8 cellular contexts compared by ENCODE assay signal in genomic region chr12:12561305-12562015, GRCh38. TPM values are rescaled to one million over a fixed set of nuclear protein-coding genes. Genes with fewer than 3 reads are reported as not detected.
A peak's percentile ranks its signal among the peaks of the same experiment; 100 is the strongest.
DNase-seq lines count a peak whose midpoint lies in the region; ATAC-seq and TF ChIP-seq lines count a peak whose summit lies in the region.

No MANE protein-coding gene starts in this region.

- no peaks in the 10 kb centered on the region for H4K20me1 ChIP-seq in Loucy (ENCODE audit: insufficient read depth, low read length, poor library complexity, severe bottlenecking)

- no peaks in the 10 kb centered on the region for H3K36me3 Mint-ChIP-seq in chondrocyte (ENCODE audit: low read depth)

- peak overlapping the region; percentile 94 for H3K4me2 ChIP-seq in Loucy (ENCODE audit: low read depth, low read length, poor library complexity, severe bottlenecking)

- peaks cover 23% of the 10 kb centered on the region for H3K4me1 Mint-ChIP-seq in chondrocyte (ENCODE audit: low read depth)

- DNase-seq in G401 (ENCODE audit: low spot score) (peak; percentile 78), chondrocyte (ENCODE audit: low spot score) (no peak), kidney epithelial cell (ENCODE audit: low read depth) (no peak)
- peak; percentile 34 for DNase-seq in activated CD4-positive, alpha-beta T cell treated with anti-CD3 and anti-CD28 coated beads for 1 hour
- DNase-seq in stimulated activated CD4-positive, alpha-beta T cell treated with anti-CD3 and anti-CD28 coated beads, Interleukin-12 subunit alpha, Interleukin-12 subunit beta, amount 100 ng/mL, for 4 hours: peak; percentile 34

- H3K36me3 ChIP-seq in Loucy (ENCODE audit: insufficient read depth, low read length) (no peaks in the 10 kb centered on the region), kidney epithelial cell (ENCODE audit: control insufficient read depth, insufficient read depth, low read length) (no peaks in the 10 kb centered on the region)

- peaks cover 9% of the 10 kb centered on the region for H3K4me1 ChIP-seq in Loucy (ENCODE audit: insufficient read depth, low read length, poor library complexity, severe bottlenecking)

- peak overlapping the region; percentile 88 for H3K4me3 Mint-ChIP-seq in chondrocyte (ENCODE audit: unreplicated experiment)

- no peaks in the 10 kb centered on the region for H3K9me3 Mint-ChIP-seq in chondrocyte (ENCODE audit: low read depth)

- H3K4me3 ChIP-seq in Loucy (ENCODE audit: low read length, poor library complexity, severe bottlenecking): peak overlapping the region; percentile 75
- H3K4me3 ChIP-seq in kidney epithelial cell (ENCODE audit: low read depth, low read length): peak overlapping the region; percentile 97

- no peak for ATAC-seq in GM18867 (IDR thresholded peaks at IDR 0.05; ENCODE audit: unreplicated experiment)
- ATAC-seq in GM21360 (IDR thresholded peaks at IDR 0.05; ENCODE audit: unreplicated experiment): no peak

- H3K79me2 ChIP-seq in Loucy (ENCODE audit: insufficient read depth, low read length): no peaks in the 10 kb centered on the region

- H3F3A ChIP-seq in Loucy (ENCODE audit: low read depth): peaks cover 10% of the 10 kb centered on the region; the same call in 1 of the 2 replicates

- H3K27me3 ChIP-seq in Loucy (ENCODE audit: insufficient read depth, low read length, poor library complexity, severe bottlenecking): no peaks in the 10 kb centered on the region
- no peaks in the 10 kb centered on the region for H3K27me3 ChIP-seq in kidney epithelial cell (ENCODE audit: control insufficient read depth, insufficient read depth, low read length)

- H3K9me3 ChIP-seq in Loucy (ENCODE audit: insufficient read depth, low read depth, low read length): no peaks in the 10 kb centered on the region

- in situ Hi-C loops in G401 (cut with HindIII; ENCODE audit: low sequenced_read_pairs): no loop called here

- no peak for TF ChIP-seq CTCF in Loucy (conservative IDR thresholded peaks at IDR 0.05; ENCODE audit: low read length)
- TF ChIP-seq CTCF in chondrocyte (IDR thresholded peaks at IDR 0.05): peak; percentile 27
- no peak for TF ChIP-seq CTCF in kidney epithelial cell (IDR thresholded peaks at IDR 0.05; ENCODE audit: insufficient read depth, low read length, poor library complexity, severe bottlenecking)

- H3K27ac Mint-ChIP-seq in chondrocyte (ENCODE audit: unreplicated experiment): peak overlapping the region; percentile 92

- H3K9me2 ChIP-seq in Loucy (replicated peaks; ENCODE audit: low read depth, low read length): no peaks in the 10 kb centered on the region

- H2AFZ ChIP-seq in Loucy (ENCODE audit: low read length): peak overlapping the region; percentile 81

- peak overlapping the region; percentile 65 for H3K9ac ChIP-seq in Loucy (ENCODE audit: low read depth, low read length, poor library complexity, severe bottlenecking)

- H3K27me3 Mint-ChIP-seq in chondrocyte (ENCODE audit: low read depth): no peaks in the 10 kb centered on the region

RNA-seq across cellular contexts. Expression of gene DUSP16, which starts 1.2 kb away (rescaled TPM):
- 16.2 and 29.6 TPM in 2 replicates for total RNA-seq in G401 (2014; rRNA removed; shearing (Covaris generic))
- total RNA-seq in chondrocyte: 9.7 to 13.7 TPM (median 11.4 TPM) in 3 replicates
- 22.7 and 24.5 TPM in 2 replicates for total RNA-seq in kidney epithelial cell

RNA-seq across cellular contexts. Expression of gene CREBL2, which starts 50.2 kb away (rescaled TPM):
- total RNA-seq in G401 (2014; rRNA removed; shearing (Covaris generic)): 7.8 and 19.0 TPM in 2 replicates
- total RNA-seq in chondrocyte: 11.3 to 14.4 TPM (median 11.4 TPM) in 3 replicates
- 19.2 and 21.7 TPM in 2 replicates for total RNA-seq in kidney epithelial cell

Comparison
In these comparisons a context has a peak if more than half of its experiments do, and no peak if none do; other contexts are left out.
1. DNase-seq: peak in G401 (single experiment), activated CD4-positive, alpha-beta T cell treated with anti-CD3 and anti-CD28 coated beads for 1 hour (single experiment) and stimulated activated CD4-positive, alpha-beta T cell treated with anti-CD3 and anti-CD28 coated beads, Interleukin-12 subunit alpha, Interleukin-12 subunit beta, amount 100 ng/mL, for 4 hours (single experiment); none in chondrocyte (single experiment) and kidney epithelial cell (single experiment).